Comparison of ENCODE assay signal across 20 cellular contexts in the genomic region with DNA sequence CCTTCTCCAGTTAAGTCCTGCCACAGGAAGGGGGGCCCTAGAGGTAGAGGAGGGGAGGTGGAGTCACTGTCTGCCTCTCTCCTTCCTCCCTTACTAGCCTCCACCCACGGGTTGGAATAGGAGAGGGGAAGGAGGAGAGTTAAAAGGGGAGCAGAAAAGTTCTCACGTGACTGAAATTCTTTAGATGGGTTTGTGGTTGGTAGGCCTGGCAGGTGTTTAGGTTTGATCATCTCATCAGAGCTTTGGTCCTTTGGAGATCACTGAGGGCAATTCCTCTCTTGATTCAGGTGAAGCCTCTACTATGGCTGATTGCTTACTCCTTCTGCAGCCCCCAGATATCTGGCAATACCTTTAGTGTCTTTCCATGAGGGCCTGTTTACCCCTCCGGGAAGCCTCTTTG.
"Had no signal": no experiment of that assay in that cellular context is flagged by ENCODE, and none has a peak within 500 bp of the region (broad histone marks: within the 10 kb centered on the region; RNA-seq: fewer than 3 reads in every experiment).

No MANE protein-coding gene starts in this region.

- H3K27me3 ChIP-seq: hepatocyte, pancreas, spleen, tibial nerve, uterus had no signal

- DNase-seq: islet precursor cell; left ventricle myocardium inferior; mesendoderm; naive thymus-derived CD4-positive, alpha-beta T cell; nucleus accumbens; pancreas; posterior cingulate gyrus; retina; right cardiac atrium; small intestine; spleen; stimulated activated CD4-positive, alpha-beta T cell treated with anti-CD3 and anti-CD28 coated beads, Interleukin-4, amount 100 ng/mL, for 24 hours; stimulated activated naive CD4-positive, alpha-beta T cell; stimulated activated naive CD8-positive, alpha-beta T cell treated with anti-CD3 and anti-CD28 coated beads, Interleukin-15, amount 100 ng/mL, for 72 hours; substantia nigra; uterus had no signal

- H3K4me2 ChIP-seq: hepatocyte had no signal

- FAIRE-seq: pancreas, small intestine had no signal

- H3K27ac ChIP-seq: hepatocyte, left ventricle myocardium inferior, pancreas, prostate gland, spleen, tibial nerve, uterus had no signal

- H2AFZ ChIP-seq: hepatocyte had no signal

- H3K9me3 ChIP-seq: left ventricle myocardium inferior, pancreas, prostate gland, spleen, tibial nerve, uterus had no signal

- H3K36me3 ChIP-seq: left ventricle myocardium inferior, pancreas, prostate gland, spleen, tibial nerve, uterus had no signal

- H3K79me2 ChIP-seq: hepatocyte had no signal

- H3K4me3 ChIP-seq: hepatocyte, left ventricle myocardium inferior, lung, pancreas, prostate gland, spleen, tibial nerve, uterus had no signal

- H3K4me1 ChIP-seq: left ventricle myocardium inferior, pancreas, prostate gland, spleen, tibial nerve, uterus had no signal
